Comparison of ENCODE assay signal across 20 cellular contexts in genomic region chr2:239042046-239042445, GRCh38.
"Had no signal": no experiment of that assay in that cellular context is flagged by ENCODE, and none has a peak within 500 bp of the region (broad histone marks: within the 10 kb centered on the region; RNA-seq: fewer than 3 reads in every experiment).

No MANE protein-coding gene starts in this region.

- H3K9me3 ChIP-seq: colonic mucosa, heart left ventricle, mucosa of descending colon, neutrophil, psoas muscle, right lobe of liver, spleen, upper lobe of left lung, uterus had no signal

- H3K4me1 Mint-ChIP-seq: naive thymus-derived CD8-positive, alpha-beta T cell had no signal

- H3K36me3 ChIP-seq: colonic mucosa, heart left ventricle, neutrophil, right lobe of liver, spleen, upper lobe of left lung, uterus had no signal

- H3K27ac ChIP-seq: colonic mucosa, heart left ventricle, neutrophil, psoas muscle, right lobe of liver, spleen, upper lobe of left lung, uterus had no signal

- H3K4me3 ChIP-seq: colonic mucosa, heart left ventricle, mucosa of descending colon, psoas muscle, right lobe of liver, spleen, upper lobe of left lung, uterus had no signal

- H3K27me3 ChIP-seq: colonic mucosa, heart left ventricle, neutrophil, right lobe of liver, spleen, upper lobe of left lung, uterus had no signal

- H3K4me3 Mint-ChIP-seq: endodermal cell; naive thymus-derived CD8-positive, alpha-beta T cell had no signal

- ATAC-seq: heart left ventricle; left lobe of liver; mucosa of descending colon; naive thymus-derived CD8-positive, alpha-beta T cell; psoas muscle; right lobe of liver had no signal

- H3K36me3 Mint-ChIP-seq: naive thymus-derived CD8-positive, alpha-beta T cell had no signal

- H3K4me1 ChIP-seq: colonic mucosa, psoas muscle, right lobe of liver, spleen, upper lobe of left lung, uterus had no signal

- DNase-seq: colonic mucosa; effector CD4-positive, alpha-beta T cell; endodermal cell; erythroblast; kidney glomerular epithelial cell; mammary epithelial cell; mucosa of descending colon; naive thymus-derived CD8-positive, alpha-beta T cell; psoas muscle; retina; right lobe of liver; spleen; stimulated activated CD4-positive, alpha-beta T cell treated with anti-CD3 and anti-CD28 coated beads, Interleukin-2, amount 100 ng/mL, for 24 hours; stimulated activated CD4-positive, alpha-beta T cell treated with anti-CD3 and anti-CD28 coated beads, Interleukin-4, amount 100 ng/mL, for 4 hours; stimulated activated naive CD4-positive, alpha-beta T cell treated with Interleukin-2 at 50 U/mL for 16 hours; upper lobe of left lung; uterus had no signal

- H3K27ac Mint-ChIP-seq: endodermal cell had no signal

- H3K9me3 Mint-ChIP-seq: endodermal cell; naive thymus-derived CD8-positive, alpha-beta T cell had no signal
